ENCODE assay signal across 10 cellular contexts in genomic region chr1:232600430-232601258, GRCh38. TPM values are rescaled to one million over a fixed set of nuclear protein-coding genes. Genes with fewer than 3 reads are reported as not detected.
DNase-seq lines count a peak whose midpoint lies in the region; ATAC-seq and TF ChIP-seq lines count a peak whose summit lies in the region.
"Had no signal": no experiment of that assay in that cellular context is flagged by ENCODE, and none has a peak within 500 bp of the region (broad histone marks: within the 10 kb centered on the region; RNA-seq: fewer than 3 reads in every experiment).

No MANE protein-coding gene starts in this region.

- no peaks in the 10 kb centered on the region for H3K27me3 ChIP-seq in heart left ventricle

- H3K36me3 Mint-ChIP-seq in central memory CD8-positive, alpha-beta T cell (ENCODE audit: insufficient read depth), result no peaks in the 10 kb centered on the region
- H3K36me3 Mint-ChIP-seq in HFFc6 (ENCODE audit: low read depth), result peaks cover 12% of the 10 kb centered on the region; the same call in 1 of the 2 replicates

- H3K9me3 ChIP-seq in heart left ventricle, result no peaks in the 10 kb centered on the region

- TF ChIP-seq POLR2A in heart left ventricle (IDR thresholded peaks at IDR 0.05), result no peak

- WGBS in heart left ventricle, 4 donors, result 41 to 58% (median 52%) methylated on average over 6 of the region's 6 CpGs

- peak overlapping the region; percentile 20 for H3K4me3 Mint-ChIP-seq in central memory CD8-positive, alpha-beta T cell
- no peak overlapping the region for H3K4me3 Mint-ChIP-seq in HFFc6

- peaks cover 0 to 12% (median 0%) of the 10 kb centered on the region in 9 donors for H3K36me3 ChIP-seq in heart left ventricle

- intact Hi-C loops in heart left ventricle (cut with DNase I), result no loop called here
- intact Hi-C loops in cardiac septum (cut with DNase I), result no loop called here

- H3K27ac ChIP-seq in heart left ventricle, result peak overlapping the region in 9 of 12 donors; percentile 10 to 42 (median 27)
- H3K27ac ChIP-seq: GM23248 had no signal

- no peak for TF ChIP-seq CTCF in heart left ventricle (IDR thresholded peaks at IDR 0.05)
- TF ChIP-seq CTCF in HFFc6 (IDR thresholded peaks at IDR 0.05), result no peak

- no peaks in the 10 kb centered on the region for H3K9me3 Mint-ChIP-seq in central memory CD8-positive, alpha-beta T cell
- peaks cover 57% of the 10 kb centered on the region for H3K9me3 Mint-ChIP-seq in HFFc6

- H3K4me3 ChIP-seq in heart left ventricle, result no peak overlapping the region
- H3K4me3 ChIP-seq: GM23248 had no signal

- H3K4me1 Mint-ChIP-seq in central memory CD8-positive, alpha-beta T cell, result peaks cover 38% of the 10 kb centered on the region
- no peaks in the 10 kb centered on the region for H3K4me1 Mint-ChIP-seq in HFFc6 (ENCODE audit: low read depth)

- no peak for DNase-seq in heart left ventricle
- no peak for DNase-seq in cardiac septum (ENCODE audit: low spot score)
- DNase-seq in M059J (ENCODE audit: low read depth), result peak; percentile 87
- DNase-seq in central memory CD8-positive, alpha-beta T cell (ENCODE audit: low spot score in 2 of 2), result no peak
- no peak for DNase-seq in GF-D8 (lab: John Stamatoyannopoulos, UW)
- no peak for DNase-seq in NCI-H2227 (lab: John Stamatoyannopoulos, UW; ENCODE audit: unreplicated experiment)
- DNase-seq in GM19240 (ENCODE audit: insufficient read length, low spot score), result no peak
- DNase-seq in HFFc6, result no peak
- DNase-seq: activated CD4-positive, CD25-positive, alpha-beta regulatory T cell; GM23248 had no signal

- H3K27ac Mint-ChIP-seq in central memory CD8-positive, alpha-beta T cell (ENCODE audit: low read depth), result peak overlapping the region; percentile 77
- H3K27ac Mint-ChIP-seq in HFFc6, result no peak overlapping the region

- H3K4me1 ChIP-seq in heart left ventricle, result peaks cover 0 to 55% (median 39%) of the 10 kb centered on the region in 12 donors

- H3K27me3 Mint-ChIP-seq in central memory CD8-positive, alpha-beta T cell, result no peaks in the 10 kb centered on the region
- no peaks in the 10 kb centered on the region for H3K27me3 Mint-ChIP-seq in HFFc6 (ENCODE audit: insufficient read depth)

- ATAC-seq in heart left ventricle, result peak in 3 of 4 donors; percentile 25 to 71 (median 55)
- ATAC-seq in central memory CD8-positive, alpha-beta T cell (replicated peaks; ENCODE audit: extremely low read depth, poor library complexity, severe bottlenecking), result peak; percentile 70

RNA-seq across cellular contexts. Expression of gene SIPA1L2, which starts 29.3 kb away (rescaled TPM):
- total RNA-seq in heart left ventricle (100 to 1,000 TPM in 5 of 9 donors, 10 to 100 TPM in 4; 70.8 to 148 (median 102) TPM), cardiac septum (98.7 TPM)
- polyA plus RNA-seq in heart left ventricle, result 100 to 1,000 TPM in 1 of 2 donors, 10 to 100 TPM in 1; 18.1 to 103 TPM
- total RNA-seq in M059J (2014; rRNA removed; shearing (Covaris generic)), result 25.5 and 45.0 TPM in 2 replicates
- total RNA-seq in HFFc6 (2021; fragmentation: NEBNext Ultra II Directional; extraction: Animal tissue kit (Norgen Biotek cat#: 25700)), result under 1 TPM in 5 of 6 experiments, not detected in 1; 0.02 to 0.05 (median 0.02) TPM

Comparison
In these comparisons a context has a peak if more than half of its experiments do, and no peak if none do; other contexts are left out.
1. RNA of gene SIPA1L2, which starts 29.3 kb away (total RNA-seq): 70.8 to 148 TPM in heart left ventricle, 98.7 TPM in cardiac septum (single experiment) and 25.5 to 45.0 TPM in M059J; 0.02 to 0.05 TPM in HFFc6; every median in the first group is over 10 times any median in the second.